Comparison of ENCODE assay signal across 23 cellular contexts in genomic region chr16:75929056-75929455, GRCh38.
"Had no signal": no experiment of that assay in that cellular context is flagged by ENCODE, and none has a peak within 500 bp of the region (broad histone marks: within the 10 kb centered on the region; RNA-seq: fewer than 3 reads in every experiment).

No MANE protein-coding gene starts in this region.

- H3K4me1 ChIP-seq: adrenal gland, body of pancreas, Peyer's patch had no signal

- H3K4me1 Mint-ChIP-seq: activated naive CD8-positive, alpha-beta T cell treated with anti-CD3 and anti-CD28 coated beads, Interleukin-2, amount 10 ng/mL, durations not matched to agents 7 days and 5 days had no signal

- H3K36me3 Mint-ChIP-seq: activated naive CD8-positive, alpha-beta T cell treated with anti-CD3 and anti-CD28 coated beads, Interleukin-2, amount 10 ng/mL, durations not matched to agents 7 days and 5 days had no signal

- H3K27ac ChIP-seq: adrenal gland, body of pancreas, KMS-11, Peyer's patch, RWPE1 had no signal

- H3K4me2 ChIP-seq: KMS-11 had no signal

- DNase-seq: activated CD4-positive, alpha-beta T cell treated with anti-CD3 and anti-CD28 coated beads for 4 hours; activated CD8-positive, alpha-beta memory T cell treated with anti-CD3 and anti-CD28 coated beads, Interleukin-2, amount 50 U/mL, for 4 hours; activated CD8-positive, alpha-beta T cell treated with anti-CD3 and anti-CD28 coated beads for 36 hours; activated gamma-delta T cell treated with Interleukin-2 at 50 U/mL for 16 hours; activated naive CD4-positive, alpha-beta T cell treated with anti-CD3 and anti-CD28 coated beads, Interleukin-2, amount 50 U/mL, for 16 hours; activated naive CD8-positive, alpha-beta T cell treated with anti-CD3 and anti-CD28 coated beads, Interleukin-2, amount 10 ng/mL, durations not matched to agents 7 days and 5 days; activated T-cell treated with anti-CD3 and anti-CD28 coated beads, Interleukin-2, amount 50 U/mL, for 72 hours; adrenal gland; aorta; body of pancreas; MG63; NCI-H1105; NCI-H1436; NCI-H1694 treated with DMSO at 0.1 percent for 48 hours; NCI-H2029 treated with DMSO at 0.1 percent for 48 hours; NCI-H510A treated with DMSO at 0.1 percent for 48 hours; Peyer's patch; SHP77 had no signal

- H3K4me3 ChIP-seq: adrenal gland, body of pancreas, MG63, Peyer's patch had no signal

- ATAC-seq: activated CD4-positive, CD25-positive, alpha-beta regulatory T cell treated with anti-CD3 and anti-CD28 coated beads, Interleukin-2, amount 50 U/mL, for 24 hours; activated CD8-positive, alpha-beta T cell treated with anti-CD3 and anti-CD28 coated beads for 36 hours; activated T-cell treated with anti-CD3 and anti-CD28 coated beads, Interleukin-2, amount 50 U/mL, for 72 hours; body of pancreas had no signal

- H3K4me3 Mint-ChIP-seq: activated CD8-positive, alpha-beta T cell treated with anti-CD3 and anti-CD28 coated beads for 36 hours; activated naive CD8-positive, alpha-beta T cell treated with anti-CD3 and anti-CD28 coated beads, Interleukin-2, amount 10 ng/mL, durations not matched to agents 7 days and 5 days; activated T-cell treated with anti-CD3 and anti-CD28 coated beads, Interleukin-2, amount 50 U/mL, for 72 hours; T-helper 1 cell treated with Interleukin-12 subunit alpha and Interleukin-12 subunit beta and Interleukin-4 antibody, amounts not matched to agents 30 μg/mL and 1 μg/mL, for 36 hours had no signal

- H3K27ac Mint-ChIP-seq: activated CD8-positive, alpha-beta T cell treated with anti-CD3 and anti-CD28 coated beads for 36 hours; activated naive CD8-positive, alpha-beta T cell treated with anti-CD3 and anti-CD28 coated beads, Interleukin-2, amount 10 ng/mL, durations not matched to agents 7 days and 5 days; activated T-cell treated with anti-CD3 and anti-CD28 coated beads, Interleukin-2, amount 50 U/mL, for 72 hours; activated T-helper 2 cell treated with anti-CD3 and anti-CD28 coated beads, Interferon-gamma antibody, Interleukin-2, Interleukin-4, amounts not matched to agents 10 μg/mL and 5 μg/mL and 100 μg/mL, durations not matched to agents 14 hours and 24 hours and 36 hours; T-helper 1 cell treated with Interleukin-12 subunit alpha and Interleukin-12 subunit beta and Interleukin-4 antibody, amounts not matched to agents 30 μg/mL and 1 μg/mL, for 36 hours had no signal

- H3K9ac ChIP-seq: KMS-11 had no signal

- H3K27me3 ChIP-seq: adrenal gland, body of pancreas, MG63, Peyer's patch had no signal

- H3K27me3 Mint-ChIP-seq: activated CD8-positive, alpha-beta T cell treated with anti-CD3 and anti-CD28 coated beads for 36 hours; activated naive CD8-positive, alpha-beta T cell treated with anti-CD3 and anti-CD28 coated beads, Interleukin-2, amount 10 ng/mL, durations not matched to agents 7 days and 5 days had no signal

- H3K9me3 Mint-ChIP-seq: activated T-helper 2 cell treated with anti-CD3 and anti-CD28 coated beads, Interferon-gamma antibody, Interleukin-2, Interleukin-4, amounts not matched to agents 10 μg/mL and 5 μg/mL and 100 μg/mL, durations not matched to agents 14 hours and 24 hours and 36 hours; T-helper 1 cell treated with Interleukin-12 subunit alpha and Interleukin-12 subunit beta and Interleukin-4 antibody, amounts not matched to agents 30 μg/mL and 1 μg/mL, for 36 hours had no signal

- H3K9me3 ChIP-seq: adrenal gland, body of pancreas, MG63, Peyer's patch had no signal

- H3K36me3 ChIP-seq: adrenal gland, MG63, Peyer's patch had no signal
